ENCODE assay signal across 8 cellular contexts in genomic region chr3:12479919-12480425, GRCh38. TPM values are rescaled to one million over a fixed set of nuclear protein-coding genes. Genes with fewer than 3 reads are reported as not detected.
DNase-seq lines count a peak whose midpoint lies in the region; ATAC-seq, FAIRE-seq and TF ChIP-seq lines count a peak whose summit lies in the region.

No MANE protein-coding gene starts in this region.

- H2AFZ ChIP-seq in KMS-11 (ENCODE audit: low read depth) (peak overlapping the region; percentile 66), SK-N-SH (ENCODE audit: low read depth) (peak overlapping the region; percentile 69; the same call in 1 of the 2 replicates)

- peaks cover 16% of the 10 kb centered on the region for H3F3A ChIP-seq in SK-N-SH (replicated peaks; ENCODE audit: insufficient read depth)

- POLR2A ChIA-PET in SK-N-SH (lab: Yijun Ruan, JAX) = interaction anchor here (1.4 kb wide), 1 partner anchor 345 kb away, joined by 4 read pairs; no protein-coding TSS in a partner anchor

- DNase-seq in activated CD4-positive, CD25-positive, alpha-beta regulatory T cell treated with anti-CD3 and anti-CD28 coated beads, Interleukin-2, amount 50 U/mL, for 72 hours = peak; percentile 36
- DNase-seq in activated CD4-positive, CD25-positive, alpha-beta regulatory T cell (lab: John Stamatoyannopoulos, UW) = no peak
- peak; percentile 75 for DNase-seq in SK-N-SH
- peak; percentile 45 to 62 for DNase-seq in dermis microvascular lymphatic vessel endothelial cell (ENCODE audit: low read depth in 2 of 2)
- peak in 1 of 3 donors; percentile 27 for DNase-seq in right lobe of liver
- peak; percentile 67 for DNase-seq in urothelium cell line (ENCODE audit: low spot score)

- H3K4me1 ChIP-seq in KMS-11 (ENCODE audit: low read depth, poor library complexity, severe bottlenecking) (peaks cover 5% of the 10 kb centered on the region), SK-N-SH (ENCODE audit: control insufficient read depth in 1 of 2, insufficient read depth in 2 of 2, low read depth in 1 of 2, low read length in 1 of 2) (peaks cover 12 to 15% of the 10 kb centered on the region in 2 experiments; a peak in 3 of 4 replicates), right lobe of liver (peaks cover 0 to 25% (median 4%) of the 10 kb centered on the region in 4 donors)

- peak; percentile 90 for TF ChIP-seq RAD21 in SK-N-SH (IDR thresholded peaks at IDR 0.05; ENCODE audit: low read length)

- H3K36me3 ChIP-seq in KMS-11 (ENCODE audit: insufficient read depth) = no peaks in the 10 kb centered on the region
- no peaks in the 10 kb centered on the region for H3K36me3 ChIP-seq in SK-N-SH (replicated peaks in 1 of 2; ENCODE audit: control insufficient read depth in 1 of 2, insufficient read depth in 2 of 2, low read length in 1 of 2)
- H3K36me3 ChIP-seq in right lobe of liver = no peaks in the 10 kb centered on the region

- ATAC-seq in right lobe of liver (peak; percentile 60 to 66 (median 62)), GM19467 (IDR thresholded peaks at IDR 0.05; ENCODE audit: unreplicated experiment) (no peak)

- H3K9me2 ChIP-seq in SK-N-SH = no peaks in the 10 kb centered on the region

- H3K9ac ChIP-seq in KMS-11 (no peak overlapping the region), SK-N-SH (no peak overlapping the region)

- H3K79me2 ChIP-seq in KMS-11 (ENCODE audit: insufficient read depth, low read depth) = peaks cover under 1% of the 10 kb centered on the region; the same call in 1 of the 2 replicates
- peaks cover 6% of the 10 kb centered on the region for H3K79me2 ChIP-seq in SK-N-SH (ENCODE audit: insufficient read depth)

- 3% methylated on average over 6 of the region's 9 CpGs for WGBS in SK-N-SH (ENCODE audit: low lambda C conversion rate)
- 13% methylated on average over 6 of the region's 9 CpGs for WGBS in right lobe of liver (ENCODE audit: insufficient coverage, low coverage, low lambda C conversion rate, missing lambda C conversion rate)

- intact Hi-C loops in right lobe of liver (cut with DNase I) = loop anchor here (5.0 to 10.0 kb wide), 2 partner anchors 343 to 345 kb away; no protein-coding TSS in a partner anchor

- no peak overlapping the region for H3K4me3 ChIP-seq in KMS-11 (IDR thresholded peaks at IDR 0.05; ENCODE audit: insufficient read depth, low read depth, low read length)
- no peak overlapping the region; a peak in 1 of 4 replicates for H3K4me3 ChIP-seq in SK-N-SH (ENCODE audit: low read depth in 2 of 2, low read length in 1 of 2)
- no peak overlapping the region for H3K4me3 ChIP-seq in right lobe of liver

- CTCF ChIA-PET in SK-N-SH (lab: Yijun Ruan, JAX) = interaction anchor here (0.6 to 5.4 kb wide), 63 partner anchors 9 to 727 kb away, joined by 3 to 97 read pairs (median 4); no protein-coding TSS in a partner anchor

- H3K9me3 ChIP-seq in SK-N-SH (no peaks in the 10 kb centered on the region), right lobe of liver (no peaks in the 10 kb centered on the region)

- TF ChIP-seq CTCF in KMS-11 (conservative IDR thresholded peaks at IDR 0.05; ENCODE audit: low read depth, low read length) (peak; percentile 73), SK-N-SH (IDR thresholded peaks at IDR 0.05) (peak; percentile 79), right lobe of liver (IDR thresholded peaks at IDR 0.05) (peak; percentile 56 to 89 (median 76))

- no peaks in the 10 kb centered on the region for H3K27me3 ChIP-seq in KMS-11 (ENCODE audit: insufficient read depth, low read depth)
- no peaks in the 10 kb centered on the region for H3K27me3 ChIP-seq in SK-N-SH (ENCODE audit: insufficient read depth)
- H3K27me3 ChIP-seq in right lobe of liver = no peaks in the 10 kb centered on the region

- TF ChIP-seq EP300 in SK-N-SH (IDR thresholded peaks at IDR 0.05; ENCODE audit: borderline replicate concordance in 1 of 2, low read depth in 1 of 2, low read length in 1 of 2) = no peak

- TF ChIP-seq POLR2A in right lobe of liver (IDR thresholded peaks at IDR 0.05) = no peak

- H3K4me2 ChIP-seq in KMS-11 (no peak overlapping the region), SK-N-SH (no peak overlapping the region)

- H3K27ac ChIP-seq in KMS-11 (no peak overlapping the region), SK-N-SH (ENCODE audit: low read depth in 2 of 2, low read length in 1 of 2) (no peak overlapping the region), right lobe of liver (no peak overlapping the region)

- no peak for FAIRE-seq in urothelium cell line (lab: Jason Lieb, UNC)

- no peaks in the 10 kb centered on the region for H4K20me1 ChIP-seq in KMS-11 (ENCODE audit: insufficient read depth)
- no peaks in the 10 kb centered on the region for H4K20me1 ChIP-seq in SK-N-SH (ENCODE audit: insufficient read depth)

TF ChIP-seq in SK-N-SH, 30 proteins besides CTCF, POLR2A, EP300 and RAD21:
- no peak for TF ChIP-seq FOXM1 (IDR thresholded peaks at IDR 0.05; ENCODE audit: low read depth)
- no peak for TF ChIP-seq MEF2A (IDR thresholded peaks at IDR 0.05; ENCODE audit: borderline replicate concordance, low read depth)
- TF ChIP-seq SMC3 (IDR thresholded peaks at IDR 0.05; ENCODE audit: low read depth, low read length) = peak; percentile 95
- TF ChIP-seq TCF12 (IDR thresholded peaks at IDR 0.05) = no peak
- TF ChIP-seq NRF1 (IDR thresholded peaks at IDR 0.05; ENCODE audit: low read depth, low read length) = 0 out of 2 replicates have a peak, but pooled peaks have one; percentile 6
- no peak for TF ChIP-seq MXI1 (IDR thresholded peaks at IDR 0.05; ENCODE audit: low read depth, low read length)
- no peak for TF ChIP-seq REST (IDR thresholded peaks at IDR 0.05; ENCODE audit: low read depth, low read length)
- no peak for TF ChIP-seq RXRA (IDR thresholded peaks at IDR 0.05; ENCODE audit: borderline replicate concordance, low read depth)
- TF ChIP-seq EZH2phosphoT487 (IDR thresholded peaks at IDR 0.05; ENCODE audit: borderline replicate concordance, low read depth) = no peak
- TF ChIP-seq ZBTB33 (IDR thresholded peaks at IDR 0.05; ENCODE audit: borderline replicate concordance, low read depth) = no peak

RNA-seq across cellular contexts. Expression of gene TSEN2, which starts 4.3 kb away (rescaled TPM):
- 13.0 and 18.6 TPM in 2 replicates for polyA plus RNA-seq in SK-N-SH (2012; rRNA removed)
- polyA plus RNA-seq in SK-N-SH (2012; cell fraction: cytosol; rRNA removed) = 13.2 and 13.4 TPM in 2 replicates
- polyA plus RNA-seq in SK-N-SH (2012; cell fraction: nucleus; rRNA removed) = 27.3 and 45.4 TPM in 2 replicates
- 7.7 and 8.0 TPM in 2 replicates for total RNA-seq in dermis microvascular lymphatic vessel endothelial cell
- total RNA-seq in right lobe of liver = 1 to 10 TPM; 4.7 to 9.2 (median 6.4) TPM

Comparison
In these comparisons a context has a peak if more than half of its experiments do, and no peak if none do; other contexts are left out.
1. DNase-seq: peak in activated CD4-positive, CD25-positive, alpha-beta regulatory T cell treated with anti-CD3 and anti-CD28 coated beads, Interleukin-2, amount 50 U/mL, for 72 hours (single experiment), SK-N-SH (single experiment), dermis microvascular lymphatic vessel endothelial cell (2 of 2) and urothelium cell line (single experiment); none in activated CD4-positive, CD25-positive, alpha-beta regulatory T cell (0 of 4).
2. Peak in every context shown above with its lines, with median percentiles within 50 percentile points of each other: CTCF ChIP-seq.